ENCODE assay signal across 22 cellular contexts in genomic region chr10:72720814-72721665, GRCh38. TPM values are rescaled to one million over a fixed set of nuclear protein-coding genes. Genes with fewer than 3 reads are reported as not detected.
DNase-seq lines count a peak whose midpoint lies in the region; ATAC-seq and TF ChIP-seq lines count a peak whose summit lies in the region.
"Had no signal": no experiment of that assay in that cellular context is flagged by ENCODE, and none has a peak within 500 bp of the region (broad histone marks: within the 10 kb centered on the region; RNA-seq: fewer than 3 reads in every experiment).

No MANE protein-coding gene starts in this region.

- peaks cover 23% of the 10 kb centered on the region for H3K79me2 ChIP-seq in osteoblast (ENCODE audit: insufficient read depth, low read length)

- peak overlapping the region; percentile 52 for H3K27ac ChIP-seq in osteoblast (ENCODE audit: low read depth, low read length)
- H3K27ac ChIP-seq: 22Rv1, heart right ventricle, HL-60, upper lobe of left lung had no signal

- DNase-seq in NCI-H1694 (lab: John Stamatoyannopoulos, UW) (peak; percentile 10), NCI-H1694 treated with DMSO at 0.1 percent for 48 hours (lab: John Stamatoyannopoulos, UW) (no peak), NCI-H69 (lab: John Stamatoyannopoulos, UW) (peak; percentile 34), epithelial cell of esophagus (ENCODE audit: low read depth) (peak; percentile 13), osteoblast (ENCODE audit: insufficient read length, low spot score, missing footprints) (no peak), kidney glomerular epithelial cell (lab: John Stamatoyannopoulos, UW) (no peak)
- DNase-seq: activated CD4-positive, alpha-beta T cell treated with anti-CD3 and anti-CD28 coated beads for 1 hour; activated T-cell treated with anti-CD3 and anti-CD28 coated beads, Interleukin-2, amount 50 U/mL, for 24 hours; CD4-positive, alpha-beta memory T cell; H9; heart right ventricle; left colon; NCI-H1105 treated with DMSO at 0.1 percent for 48 hours; NCI-H2081 treated with DMSO at 0.1 percent for 48 hours; nucleus accumbens; stimulated activated CD8-positive, alpha-beta memory T cell treated with anti-CD3 and anti-CD28 coated beads, Interleukin-4, amount 100 ng/mL, for 48 hours; upper lobe of left lung had no signal

- ATAC-seq in HG02840 (IDR thresholded peaks at IDR 0.05; ENCODE audit: low FRiP score, unreplicated experiment) (no peak), HG02973 (IDR thresholded peaks at IDR 0.05; ENCODE audit: unreplicated experiment) (no peak)
- ATAC-seq: heart right ventricle, left colon, Panc1 had no signal

- no peak for TF ChIP-seq CTCF in epithelial cell of esophagus (IDR thresholded peaks at IDR 0.05; ENCODE audit: insufficient read depth, low read depth, low read length, missing control alignments)
- TF ChIP-seq CTCF in osteoblast (IDR thresholded peaks at IDR 0.05; ENCODE audit: extremely low read depth, low read depth, low read length) = no peak

- H4K20me1 ChIP-seq in osteoblast (ENCODE audit: insufficient read depth, low read length) = peaks cover 3% of the 10 kb centered on the region

- H3K4me3 ChIP-seq in epithelial cell of esophagus (ENCODE audit: low read length) (no peak overlapping the region), osteoblast (ENCODE audit: insufficient read depth, low read length) (no peak overlapping the region)
- H3K4me3 ChIP-seq: heart right ventricle, upper lobe of left lung had no signal

- no peaks in the 10 kb centered on the region for H3K9me3 ChIP-seq in osteoblast (ENCODE audit: low read depth, low read length)
- H3K9me3 ChIP-seq: heart right ventricle, upper lobe of left lung had no signal

- peaks cover 16% of the 10 kb centered on the region for H3K4me1 ChIP-seq in osteoblast (ENCODE audit: insufficient read depth, low read length)

- no peaks in the 10 kb centered on the region for H3K36me3 ChIP-seq in osteoblast (ENCODE audit: insufficient read depth, low read length)

- no peak overlapping the region for H2AFZ ChIP-seq in osteoblast (ENCODE audit: low read length)

- no peak overlapping the region for H3K4me2 ChIP-seq in osteoblast (ENCODE audit: insufficient read depth, low read length)

- no peaks in the 10 kb centered on the region for H3K27me3 ChIP-seq in osteoblast (ENCODE audit: insufficient read depth, low read length)
- H3K27me3 ChIP-seq: heart right ventricle, upper lobe of left lung had no signal

RNA-seq across cellular contexts. Expression of gene MCU, which starts 29.1 kb away (rescaled TPM):
- total RNA-seq in osteoblast = 35.7 and 42.7 TPM in 2 replicates

Comparison
In these comparisons a context has a peak if more than half of its experiments do, and no peak if none do; other contexts are left out.
1. DNase-seq: peak in NCI-H1694 (single experiment), NCI-H69 (single experiment) and epithelial cell of esophagus (single experiment); none in NCI-H1694 treated with DMSO at 0.1 percent for 48 hours (single experiment), osteoblast (single experiment) and kidney glomerular epithelial cell (single experiment).